Comparison of ENCODE assay signal across 8 cellular contexts in genomic region chr1:171715813-171716251, GRCh38. TPM values are rescaled to one million over a fixed set of nuclear protein-coding genes. Genes with fewer than 3 reads are reported as not detected.
A peak's percentile ranks its signal among the peaks of the same experiment; 100 is the strongest.
DNase-seq lines count a peak whose midpoint lies in the region; ATAC-seq, FAIRE-seq and TF ChIP-seq lines count a peak whose summit lies in the region.
"Had no signal": no experiment of that assay in that cellular context is flagged by ENCODE, and none has a peak within 500 bp of the region (broad histone marks: within the 10 kb centered on the region; RNA-seq: fewer than 3 reads in every experiment).

No MANE protein-coding gene starts in this region.

- no peak for DNase-seq in GM19239 (ENCODE audit: insufficient read length, low spot score)
- DNase-seq in RPMI7951 (ENCODE audit: low read depth), result peak; percentile 7
- peak; percentile 43 for DNase-seq in fibroblast of villous mesenchyme (ENCODE audit: low read depth)
- no peak for DNase-seq in thoracic aorta (ENCODE audit: low spot score)
- DNase-seq in COLO668 (lab: John Stamatoyannopoulos, UW; ENCODE audit: unreplicated experiment), result no peak

- FAIRE-seq in GM19239 (lab: Jason Lieb, UNC), result peak; percentile 81

- TF ChIP-seq CTCF in fibroblast of villous mesenchyme (IDR thresholded peaks at IDR 0.05; ENCODE audit: insufficient read depth, low read depth, low read length), result peak; percentile 50
- TF ChIP-seq CTCF in thoracic aorta (IDR thresholded peaks at IDR 0.05), result peak; percentile 64

- H3K27ac ChIP-seq in thoracic aorta, result peak overlapping the region; percentile 21 to 49
- H3K27ac ChIP-seq: neutrophil had no signal

- no peaks in the 10 kb centered on the region for H3K36me3 ChIP-seq in thoracic aorta

- H3K4me1 ChIP-seq in thoracic aorta (ENCODE audit: control insufficient read depth in 1 of 2, low read depth in 2 of 2), result peaks cover 0 to 21% of the 10 kb centered on the region in 2 donors

- no peaks in the 10 kb centered on the region for H3K27me3 ChIP-seq in thoracic aorta (replicated peaks; ENCODE audit: insufficient read depth)
- H3K27me3 ChIP-seq: neutrophil had no signal

- H3K9me3 ChIP-seq in thoracic aorta, result no peaks in the 10 kb centered on the region
- H3K9me3 ChIP-seq: neutrophil had no signal

- no peak for ATAC-seq in thoracic aorta (ENCODE audit: insufficient number of reproducible peaks, low FRiP score, low read depth)
- ATAC-seq in GM21526 (IDR thresholded peaks at IDR 0.05; ENCODE audit: low FRiP score, unreplicated experiment), result no peak
- no peak for ATAC-seq in GM19324 (IDR thresholded peaks at IDR 0.05; ENCODE audit: low FRiP score, unreplicated experiment)

- H3K4me3 ChIP-seq in fibroblast of villous mesenchyme (ENCODE audit: low read depth, low read length), result no peak overlapping the region
- no peak overlapping the region for H3K4me3 ChIP-seq in thoracic aorta

RNA-seq across cellular contexts. Expression of gene VAMP4, which starts 26.0 kb away (rescaled TPM):
- total RNA-seq in RPMI7951 (2014; rRNA removed; shearing (Covaris generic)), result 11.3 and 13.1 TPM in 2 replicates
- total RNA-seq in fibroblast of villous mesenchyme, result 7.3 and 7.7 TPM in 2 replicates
- 10 to 100 TPM; 25.5 to 26.1 TPM for total RNA-seq in thoracic aorta

Comparison
In these comparisons a context has a peak if more than half of its experiments do, and no peak if none do; other contexts are left out.
1. DNase-seq: peak in RPMI7951 (single experiment) and fibroblast of villous mesenchyme (single experiment); none in GM19239 (single experiment), thoracic aorta (single experiment) and COLO668 (single experiment).